33 cellular contexts compared by ENCODE assay signal in genomic region chr13:98868932-98869331, GRCh38.
"Had no signal": no experiment of that assay in that cellular context is flagged by ENCODE, and none has a peak within 500 bp of the region (broad histone marks: within the 10 kb centered on the region; RNA-seq: fewer than 3 reads in every experiment).

No MANE protein-coding gene starts in this region.

- H3K27ac ChIP-seq: adrenal gland, cardiac muscle cell, VCaP had no signal

- H3K27me3 ChIP-seq: adrenal gland, cardiac muscle cell had no signal

- H3K4me3 Mint-ChIP-seq: activated B cell treated with CpG ODN at 0.5 μM for 24 hours; activated CD4-positive, alpha-beta memory T cell treated with anti-CD3 and anti-CD28 coated beads for 36 hours; activated CD4-positive, alpha-beta T cell treated with anti-CD3 and anti-CD28 coated beads, Interleukin-2, amount 10 ng/mL, durations not matched to agents 24 days and 14 days; activated CD8-positive, alpha-beta T cell treated with anti-CD3 and anti-CD28 coated beads for 36 hours; activated naive CD4-positive, alpha-beta T cell treated with anti-CD3 and anti-CD28 coated beads for 36 hours; activated naive CD8-positive, alpha-beta T cell treated with anti-CD3 and anti-CD28 coated beads for 36 hours; activated T-cell treated with anti-CD3 and anti-CD28 coated beads, Interleukin-2, amount 50 U/mL, for 72 hours; activated T-helper 1 cell treated with anti-CD3 and anti-CD28 coated beads, Interleukin-12 subunit alpha, Interleukin-12 subunit beta, Interleukin-2, Interleukin-4 antibody, amounts not matched to agents 30 ng/mL and 10 ng/mL and 1 ng/mL, durations not matched to agents 14 hours and 24 hours and 36 hours; activated T-helper 17 cell treated with anti-CD3 and anti-CD28 coated beads, Interleukin-2, amount 50 U/mL, for 72 hours; brain; T-helper 1 cell treated with Interleukin-12 subunit alpha and Interleukin-12 subunit beta and Interleukin-4 antibody, amounts not matched to agents 30 μg/mL and 1 μg/mL, for 36 hours; T-helper 2 cell treated with Interferon-gamma antibody and Interleukin-4, amounts not matched to agents 5 μg/mL and 100 μg/mL, for 36 hours had no signal

- H3K27ac Mint-ChIP-seq: activated B cell treated with CpG ODN at 0.5 μM for 24 hours; activated CD4-positive, alpha-beta memory T cell treated with anti-CD3 and anti-CD28 coated beads for 36 hours; activated CD4-positive, alpha-beta T cell treated with anti-CD3 and anti-CD28 coated beads, Interleukin-2, amount 10 ng/mL, durations not matched to agents 24 days and 14 days; activated CD8-positive, alpha-beta T cell treated with anti-CD3 and anti-CD28 coated beads for 36 hours; activated naive CD4-positive, alpha-beta T cell treated with anti-CD3 and anti-CD28 coated beads for 36 hours; activated naive CD4-positive, alpha-beta T cell treated with anti-CD3 and anti-CD28 coated beads, Interleukin-2, amount 50 U/mL, for 72 hours; activated naive CD8-positive, alpha-beta T cell treated with anti-CD3 and anti-CD28 coated beads for 36 hours; activated T-cell treated with anti-CD3 and anti-CD28 coated beads, Interleukin-2, amount 50 U/mL, for 72 hours; activated T-helper 1 cell treated with anti-CD3 and anti-CD28 coated beads, Interleukin-12 subunit alpha, Interleukin-12 subunit beta, Interleukin-2, Interleukin-4 antibody, amounts not matched to agents 30 ng/mL and 10 ng/mL and 1 ng/mL, durations not matched to agents 14 hours and 24 hours and 36 hours; T-helper 1 cell treated with Interleukin-12 subunit alpha and Interleukin-12 subunit beta and Interleukin-4 antibody, amounts not matched to agents 30 μg/mL and 1 μg/mL, for 36 hours; T-helper 2 cell treated with Interferon-gamma antibody and Interleukin-4, amounts not matched to agents 5 μg/mL and 100 μg/mL, for 36 hours had no signal

- H3K9me3 ChIP-seq: adrenal gland had no signal

- H3K4me1 Mint-ChIP-seq: activated B cell treated with CpG ODN at 0.5 μM for 24 hours, brain had no signal

- ATAC-seq: activated CD8-positive, alpha-beta T cell treated with anti-CD3 and anti-CD28 coated beads for 36 hours; activated naive CD4-positive, alpha-beta T cell treated with anti-CD3 and anti-CD28 coated beads, Interleukin-2, amount 50 U/mL, for 72 hours; activated T-cell treated with anti-CD3 and anti-CD28 coated beads, Interleukin-2, amount 50 U/mL, for 72 hours had no signal

- H3K27me3 Mint-ChIP-seq: activated B cell treated with CpG ODN at 0.5 μM for 24 hours; activated CD4-positive, alpha-beta memory T cell treated with anti-CD3 and anti-CD28 coated beads for 36 hours; activated CD4-positive, alpha-beta T cell treated with anti-CD3 and anti-CD28 coated beads, Interleukin-2, amount 10 ng/mL, durations not matched to agents 24 days and 14 days; activated CD8-positive, alpha-beta T cell treated with anti-CD3 and anti-CD28 coated beads for 36 hours; activated naive CD8-positive, alpha-beta T cell treated with anti-CD3 and anti-CD28 coated beads for 36 hours; activated T-helper 17 cell treated with anti-CD3 and anti-CD28 coated beads, Interleukin-2, amount 50 U/mL, for 72 hours had no signal

- H3K4me1 ChIP-seq: adrenal gland had no signal

- H3K4me3 ChIP-seq: adrenal gland, cardiac muscle cell had no signal

- FAIRE-seq: bronchial epithelial cell, colon, TTC549 had no signal

- H3K9me3 Mint-ChIP-seq: activated T-helper 17 cell treated with anti-CD3 and anti-CD28 coated beads, Interleukin-2, amount 50 U/mL, for 72 hours had no signal

- DNase-seq: activated B cell treated with CpG ODN at 0.5 μM for 24 hours; activated CD4-positive, alpha-beta memory T cell treated with anti-CD3 and anti-CD28 coated beads for 36 hours; activated CD4-positive, alpha-beta T cell treated with anti-CD3 and anti-CD28 coated beads for 4 hours; activated CD4-positive, alpha-beta T cell treated with anti-CD3 and anti-CD28 coated beads, Interleukin-2, amount 10 ng/mL, durations not matched to agents 24 days and 14 days; activated CD4-positive, alpha-beta T cell treated with anti-CD3 and anti-CD28 coated beads, Interleukin-2, amount 50 U/mL, for 1 hour; activated CD4-positive, alpha-beta T cell treated with anti-CD3 and anti-CD28 coated beads, Interleukin-2, amount 50 U/mL, for 4 hours; activated CD4-positive, CD25-positive, alpha-beta regulatory T cell treated with anti-CD3 and anti-CD28 coated beads, Interleukin-2, amount 50 U/mL, for 72 hours; activated CD8-positive, alpha-beta memory T cell treated with anti-CD3 and anti-CD28 coated beads, Interleukin-2, amount 50 U/mL, for 4 hours; activated CD8-positive, alpha-beta T cell treated with anti-CD3 and anti-CD28 coated beads for 36 hours; activated effector memory CD4-positive, alpha-beta T cell treated with anti-CD3 and anti-CD28 coated beads, Interleukin-2, amount 50 U/mL, for 16 hours; activated gamma-delta T cell treated with Interleukin-2 at 50 U/mL for 16 hours; activated naive CD4-positive, alpha-beta T cell; activated naive CD4-positive, alpha-beta T cell treated with anti-CD3 and anti-CD28 coated beads for 36 hours; activated naive CD4-positive, alpha-beta T cell treated with anti-CD3 and anti-CD28 coated beads, Interleukin-2, amount 50 U/mL, for 16 hours; activated naive CD8-positive, alpha-beta T cell treated with anti-CD3 and anti-CD28 coated beads for 36 hours; activated T-cell treated with anti-CD3 and anti-CD28 coated beads for 4 hours; activated T-cell treated with anti-CD3 and anti-CD28 coated beads, Interleukin-2, amount 50 U/mL, for 1 hour; activated T-cell treated with anti-CD3 and anti-CD28 coated beads, Interleukin-2, amount 50 U/mL, for 72 hours; amniotic stem cell; aorta; T-helper 9 cell had no signal
